In the genomic region with DNA sequence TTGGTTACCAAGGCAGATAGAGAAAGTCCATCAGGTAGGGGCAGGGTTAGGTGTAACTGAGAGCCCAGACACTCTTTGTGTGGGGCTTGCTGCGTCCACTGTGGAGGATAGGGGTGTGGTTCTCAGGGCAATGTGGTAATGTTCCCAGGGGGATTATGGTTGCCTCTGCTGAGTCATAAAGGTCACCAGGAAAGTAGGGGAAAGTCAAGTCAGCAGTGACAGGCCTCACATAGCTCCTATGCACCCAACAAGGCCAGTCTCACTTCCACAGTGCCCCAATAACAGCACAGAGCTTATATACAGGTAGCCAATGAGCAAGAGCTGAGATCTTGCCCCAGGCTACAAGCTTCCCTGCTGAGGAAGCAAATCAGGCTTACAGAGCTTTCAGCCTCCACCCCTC, we compare ENCODE assay signal across 15 cellular contexts.
A peak's percentile ranks its signal among the peaks of the same experiment; 100 is the strongest.
DNase-seq lines count a peak whose midpoint lies in the region; ATAC-seq and TF ChIP-seq lines count a peak whose summit lies in the region.
"Had no signal": no experiment of that assay in that cellular context is flagged by ENCODE, and none has a peak within 500 bp of the region (broad histone marks: within the 10 kb centered on the region; RNA-seq: fewer than 3 reads in every experiment).

No MANE protein-coding gene starts in this region.

- H3F3A ChIP-seq in PC-9 (ENCODE audit: insufficient read depth, low read depth): no peaks in the 10 kb centered on the region

- no peaks in the 10 kb centered on the region for H3K9me2 ChIP-seq in PC-9 (ENCODE audit: insufficient read depth)

- H3K27me3 ChIP-seq in PC-9 (ENCODE audit: insufficient read depth, low read depth): no peaks in the 10 kb centered on the region
- H3K27me3 ChIP-seq in CD8-positive, alpha-beta T cell (ENCODE audit: insufficient read depth, low read length): no peaks in the 10 kb centered on the region
- H3K27me3 ChIP-seq: left lung had no signal

- no peaks in the 10 kb centered on the region for H3K4me1 Mint-ChIP-seq in activated T-helper 1 cell treated with anti-CD3 and anti-CD28 coated beads, Interleukin-12 subunit alpha, Interleukin-12 subunit beta, Interleukin-2, Interleukin-4 antibody, amounts not matched to agents 30 ng/mL and 10 ng/mL and 1 ng/mL, durations not matched to agents 14 hours and 24 hours and 36 hours (ENCODE audit: low read depth)
- H3K4me1 Mint-ChIP-seq in CD8-positive, alpha-beta T cell (ENCODE audit: low read depth): no peaks in the 10 kb centered on the region
- H3K4me1 Mint-ChIP-seq: central memory CD8-positive, alpha-beta T cell had no signal

- H3K79me2 ChIP-seq in PC-9 (ENCODE audit: low read depth): no peaks in the 10 kb centered on the region

- H3K4me2 ChIP-seq in PC-9: peak overlapping the region; percentile 26; the same call in 1 of the 2 replicates

- H3K9me3 Mint-ChIP-seq in activated T-helper 1 cell treated with anti-CD3 and anti-CD28 coated beads, Interleukin-12 subunit alpha, Interleukin-12 subunit beta, Interleukin-2, Interleukin-4 antibody, amounts not matched to agents 30 ng/mL and 10 ng/mL and 1 ng/mL, durations not matched to agents 14 hours and 24 hours and 36 hours: peaks cover 15% of the 10 kb centered on the region
- peaks cover 28% of the 10 kb centered on the region for H3K9me3 Mint-ChIP-seq in CD8-positive, alpha-beta T cell

- no peak overlapping the region for H3K27ac Mint-ChIP-seq in activated T-helper 1 cell treated with anti-CD3 and anti-CD28 coated beads, Interleukin-12 subunit alpha, Interleukin-12 subunit beta, Interleukin-2, Interleukin-4 antibody, amounts not matched to agents 30 ng/mL and 10 ng/mL and 1 ng/mL, durations not matched to agents 14 hours and 24 hours and 36 hours
- H3K27ac Mint-ChIP-seq in CD8-positive, alpha-beta T cell: no peak overlapping the region
- H3K27ac Mint-ChIP-seq: activated naive CD4-positive, alpha-beta T cell treated with anti-CD3 and anti-CD28 coated beads, Interleukin-2, amount 50 U/mL, for 72 hours had no signal

- H2AFZ ChIP-seq in PC-9: no peak overlapping the region

- POLR2A ChIA-PET in PC-9 (lab: Charles Lee; ENCODE audit: unreplicated experiment): no interaction called here
- POLR2A ChIA-PET in CD8-positive, alpha-beta T cell (lab: Charles Lee): no interaction called here

- H3K4me3 ChIP-seq in PC-9: no peak overlapping the region
- H3K4me3 ChIP-seq in fibroblast of villous mesenchyme (ENCODE audit: low read depth, low read length): no peak overlapping the region
- H3K4me3 ChIP-seq in CD8-positive, alpha-beta T cell (ENCODE audit: low read depth, low read length): no peak overlapping the region
- H3K4me3 ChIP-seq: left lung had no signal

- H3K27ac ChIP-seq in PC-9: peak overlapping the region; percentile 64; the same call in 1 of the 2 replicates
- H3K27ac ChIP-seq in CD8-positive, alpha-beta T cell (ENCODE audit: low read depth, low read length): no peak overlapping the region
- H3K27ac ChIP-seq: left lung had no signal

- CTCF ChIA-PET in PC-9 (lab: Charles Lee): no interaction called here
- CTCF ChIA-PET in CD8-positive, alpha-beta T cell (lab: Charles Lee): no interaction called here

- H3K36me3 ChIP-seq in PC-9 (ENCODE audit: low read depth): no peaks in the 10 kb centered on the region
- no peaks in the 10 kb centered on the region for H3K36me3 ChIP-seq in CD8-positive, alpha-beta T cell (ENCODE audit: insufficient read depth, low read length)
- H3K36me3 ChIP-seq: left lung had no signal

- intact Hi-C loops in PC-9 (cut with micrococcal nuclease; ENCODE audit: unreplicated experiment): no loop called here
- intact Hi-C loops in activated T-helper 1 cell treated with anti-CD3 and anti-CD28 coated beads, Interleukin-12 subunit alpha, Interleukin-12 subunit beta, Interleukin-2, Interleukin-4 antibody, amounts not matched to agents 30 ng/mL and 10 ng/mL and 1 ng/mL, durations not matched to agents 14 hours and 24 hours and 36 hours (cut with micrococcal nuclease): no loop called here
- intact Hi-C loops in CD8-positive, alpha-beta T cell (cut with DNase I, micrococcal nuclease): no loop called here

- no peaks in the 10 kb centered on the region for H3K36me3 Mint-ChIP-seq in activated T-helper 1 cell treated with anti-CD3 and anti-CD28 coated beads, Interleukin-12 subunit alpha, Interleukin-12 subunit beta, Interleukin-2, Interleukin-4 antibody, amounts not matched to agents 30 ng/mL and 10 ng/mL and 1 ng/mL, durations not matched to agents 14 hours and 24 hours and 36 hours (ENCODE audit: low read depth)
- H3K36me3 Mint-ChIP-seq in CD8-positive, alpha-beta T cell: no peaks in the 10 kb centered on the region

- H4K20me1 ChIP-seq in PC-9 (ENCODE audit: insufficient read depth): no peaks in the 10 kb centered on the region

- H3K27me3 Mint-ChIP-seq in activated T-helper 1 cell treated with anti-CD3 and anti-CD28 coated beads, Interleukin-12 subunit alpha, Interleukin-12 subunit beta, Interleukin-2, Interleukin-4 antibody, amounts not matched to agents 30 ng/mL and 10 ng/mL and 1 ng/mL, durations not matched to agents 14 hours and 24 hours and 36 hours (ENCODE audit: insufficient read depth): no peaks in the 10 kb centered on the region
- H3K27me3 Mint-ChIP-seq in CD8-positive, alpha-beta T cell (ENCODE audit: low read depth): no peaks in the 10 kb centered on the region
- H3K27me3 Mint-ChIP-seq: central memory CD8-positive, alpha-beta T cell had no signal

- peak; percentile 52 for ATAC-seq in HG03060 (IDR thresholded peaks at IDR 0.05; ENCODE audit: low read depth, unreplicated experiment)
- ATAC-seq in CD8-positive, alpha-beta T cell: no peak
- ATAC-seq: activated naive CD4-positive, alpha-beta T cell treated with anti-CD3 and anti-CD28 coated beads, Interleukin-2, amount 50 U/mL, for 72 hours; left lung had no signal

- BruUV-seq in PC-9 (replicated peaks; lab: Mats Ljungman, UMichigan): no TSS peak

- H3K9me3 ChIP-seq in PC-9 (ENCODE audit: insufficient read depth, low read depth): peaks cover 20% of the 10 kb centered on the region
- peaks cover 3% of the 10 kb centered on the region for H3K9me3 ChIP-seq in CD8-positive, alpha-beta T cell (ENCODE audit: low read length)

- no peak overlapping the region for H3K4me3 Mint-ChIP-seq in activated T-helper 1 cell treated with anti-CD3 and anti-CD28 coated beads, Interleukin-12 subunit alpha, Interleukin-12 subunit beta, Interleukin-2, Interleukin-4 antibody, amounts not matched to agents 30 ng/mL and 10 ng/mL and 1 ng/mL, durations not matched to agents 14 hours and 24 hours and 36 hours
- no peak overlapping the region for H3K4me3 Mint-ChIP-seq in CD8-positive, alpha-beta T cell
- H3K4me3 Mint-ChIP-seq: central memory CD8-positive, alpha-beta T cell had no signal

- DNase-seq in ELF-1 (ENCODE audit: low read depth, low spot score) (peak; percentile 19), PC-9 (peak; percentile 13 to 69), fibroblast of villous mesenchyme (ENCODE audit: low read depth) (peak; percentile 26), GM13976 (ENCODE audit: low spot score) (no peak), NCI-H1105 (lab: John Stamatoyannopoulos, UW) (no peak)
- DNase-seq in activated T-helper 1 cell treated with anti-CD3 and anti-CD28 coated beads, Interleukin-12 subunit alpha, Interleukin-12 subunit beta, Interleukin-2, Interleukin-4 antibody, amounts not matched to agents 30 ng/mL and 10 ng/mL and 1 ng/mL, durations not matched to agents 14 hours and 24 hours and 36 hours (ENCODE audit: low spot score): no peak
- DNase-seq in CD8-positive, alpha-beta T cell: no peak
- DNase-seq: activated CD4-positive, CD25-positive, alpha-beta regulatory T cell; activated CD8-positive, alpha-beta memory T cell treated with anti-CD3 and anti-CD28 coated beads, Interleukin-2, amount 50 U/mL, for 4 hours; DMS 273 treated with DMSO at 0.1 percent for 48 hours; left lung; NCI-H226 had no signal

- H3K4me1 ChIP-seq in PC-9 (replicated peaks; ENCODE audit: insufficient read depth): peaks cover 18% of the 10 kb centered on the region
- H3K4me1 ChIP-seq in CD8-positive, alpha-beta T cell (ENCODE audit: insufficient read depth, low read length): no peaks in the 10 kb centered on the region
- H3K4me1 ChIP-seq: left lung had no signal

- in situ Hi-C loops in GM13976 (cut with MboI; ENCODE audit: low sequenced_read_pairs, unreplicated experiment): no loop called here

- TF ChIP-seq CTCF in PC-9 (conservative IDR thresholded peaks at IDR 0.05): no peak
- no peak for TF ChIP-seq CTCF in fibroblast of villous mesenchyme (IDR thresholded peaks at IDR 0.05; ENCODE audit: insufficient read depth, low read depth, low read length)
- TF ChIP-seq CTCF in GM13976 (IDR thresholded peaks at IDR 0.05; ENCODE audit: borderline replicate concordance, control extremely low read depth, extremely low read depth, insufficient read depth, missing control alignments): no peak
- TF ChIP-seq CTCF in CD8-positive, alpha-beta T cell (IDR thresholded peaks at IDR 0.05): no peak

Comparison
In these comparisons a context has a peak if more than half of its experiments do, and no peak if none do; other contexts are left out.
1. DNase-seq: peak in ELF-1 (single experiment), PC-9 (2 of 2) and fibroblast of villous mesenchyme (single experiment); none in GM13976 (single experiment), activated T-helper 1 cell treated with anti-CD3 and anti-CD28 coated beads, Interleukin-12 subunit alpha, Interleukin-12 subunit beta, Interleukin-2, Interleukin-4 antibody, amounts not matched to agents 30 ng/mL and 10 ng/mL and 1 ng/mL, durations not matched to agents 14 hours and 24 hours and 36 hours (single experiment), CD8-positive, alpha-beta T cell (0 of 7) and NCI-H1105 (single experiment).